ENCODE assay signal across 8 cellular contexts in genomic region chr11:61477734-61478148, GRCh38.
DNase-seq lines count a peak whose midpoint lies in the region; ATAC-seq and TF ChIP-seq lines count a peak whose summit lies in the region.

No MANE protein-coding gene starts in this region.

- DNase-seq in GM10266 (ENCODE audit: extremely low spot score), result peak; percentile 73
- DNase-seq in NCI-H2227 treated with DMSO at 0.1 percent for 48 hours (lab: John Stamatoyannopoulos, UW), result peak; percentile 12
- DNase-seq in activated T-cell treated with anti-CD3 and anti-CD28 coated beads, Interleukin-2, amount 50 U/mL, for 48 hours, result peak; percentile 72 to 74
- DNase-seq in foreskin fibroblast, result peak in 1 of 2 donors; percentile 53
- peak; percentile 85 for DNase-seq in retina

- TF ChIP-seq CTCF in GM10266 (IDR thresholded peaks at IDR 0.05; ENCODE audit: control insufficient read depth, insufficient read depth, low read depth, missing control alignments), result peak; percentile 92
- peak; percentile 83 for TF ChIP-seq CTCF in foreskin fibroblast (IDR thresholded peaks at IDR 0.05; ENCODE audit: low read depth, low read length)

- ATAC-seq in GM18520 (IDR thresholded peaks at IDR 0.05; ENCODE audit: unreplicated experiment), result no peak
- no peak for ATAC-seq in HG02970 (IDR thresholded peaks at IDR 0.05; ENCODE audit: low FRiP score, unreplicated experiment)
- ATAC-seq in HG03432 (IDR thresholded peaks at IDR 0.05; ENCODE audit: unreplicated experiment), result no peak

- H3K4me3 ChIP-seq in foreskin fibroblast (ENCODE audit: low read depth in 1 of 2, low read length in 2 of 2), result no peak overlapping the region
